Comparison of ENCODE assay signal across 8 cellular contexts in genomic region chr7:10128748-10129147, GRCh38.
DNase-seq lines count a peak whose midpoint lies in the region; ATAC-seq, FAIRE-seq and TF ChIP-seq lines count a peak whose summit lies in the region.

No MANE protein-coding gene starts in this region.

- H3K27ac ChIP-seq in GM12878 (ENCODE audit: control insufficient read depth, insufficient read depth) (no peak overlapping the region), right lobe of liver (no peak overlapping the region)
- no peak overlapping the region for H3K27ac ChIP-seq in effector memory CD4-positive, alpha-beta T cell (ENCODE audit: insufficient read depth, low read length, poor library complexity, severe bottlenecking)

- no peak overlapping the region for H2AFZ ChIP-seq in GM12878 (ENCODE audit: control insufficient read depth, low read depth, low read length)

- no peaks in the 10 kb centered on the region for H3K9me3 ChIP-seq in GM12878 (replicated peaks; ENCODE audit: control insufficient read depth, insufficient read depth, low read length)
- no peaks in the 10 kb centered on the region for H3K9me3 ChIP-seq in right lobe of liver
- no peaks in the 10 kb centered on the region for H3K9me3 ChIP-seq in effector memory CD4-positive, alpha-beta T cell (ENCODE audit: control insufficient read depth, low read length)

- ATAC-seq in GM12878: no peak
- ATAC-seq in right lobe of liver: peak; percentile 39 to 62 (median 60)
- ATAC-seq in GM21737 (IDR thresholded peaks at IDR 0.05; ENCODE audit: unreplicated experiment): no peak
- no peak for ATAC-seq in GM18867 (IDR thresholded peaks at IDR 0.05; ENCODE audit: unreplicated experiment)
- no peak for ATAC-seq in effector memory CD8-positive, alpha-beta T cell (replicated peaks)

- H3K4me1 ChIP-seq in GM12878 (ENCODE audit: control insufficient read depth, insufficient read depth, low read length): no peaks in the 10 kb centered on the region
- no peaks in the 10 kb centered on the region for H3K4me1 ChIP-seq in right lobe of liver
- H3K4me1 ChIP-seq in effector memory CD4-positive, alpha-beta T cell (ENCODE audit: control insufficient read depth, insufficient read depth, low read length, poor library complexity, severe bottlenecking): no peaks in the 10 kb centered on the region

- 0% methylated on average over 1 of the region's 1 CpG for WGBS in GM12878 (ENCODE audit: insufficient coverage, insufficient replicate concordance, low lambda C conversion rate, missing lambda C conversion rate)
- WGBS in right lobe of liver (ENCODE audit: insufficient coverage, low coverage, low lambda C conversion rate, missing lambda C conversion rate): 19% methylated on average over 1 of the region's 1 CpG

- CTCF ChIA-PET in GM12878 (lab: Yijun Ruan, JAX): no interaction called here

- H3K36me3 Mint-ChIP-seq in effector memory CD8-positive, alpha-beta T cell (ENCODE audit: insufficient read depth): no peaks in the 10 kb centered on the region

- H3K36me3 ChIP-seq in GM12878 (ENCODE audit: control insufficient read depth in 2 of 2, insufficient read depth in 2 of 2, low read length in 1 of 2) (no peaks in the 10 kb centered on the region), right lobe of liver (no peaks in the 10 kb centered on the region)
- no peaks in the 10 kb centered on the region for H3K36me3 ChIP-seq in effector memory CD4-positive, alpha-beta T cell (ENCODE audit: control insufficient read depth, insufficient read depth, low read length)

- TF ChIP-seq CTCF in LNCaP clone FGC (IDR thresholded peaks at IDR 0.05; ENCODE audit: control insufficient read depth, extremely low read depth, insufficient read depth) (peak; percentile 47), GM12878 (IDR thresholded peaks at IDR 0.05 in 2 of 3, conservative IDR thresholded peaks at IDR 0.05 in 1 of 3; ENCODE audit: control insufficient read depth in 2 of 3, extremely low read depth in 1 of 3, insufficient read depth in 1 of 3, low read depth in 3 of 3, low read length in 3 of 3) (no peak; a peak in 1 of 6 replicates), right lobe of liver (IDR thresholded peaks at IDR 0.05) (peak; percentile 41 to 63 (median 48))

- no peak overlapping the region for H3K9ac ChIP-seq in GM12878 (ENCODE audit: control insufficient read depth, insufficient read depth, low read length)

- peaks cover 1 to 4% of the 10 kb centered on the region in 2 donors for H3K9me3 Mint-ChIP-seq in effector memory CD8-positive, alpha-beta T cell

- SMC1A ChIA-PET in GM12878 (lab: Charles Lee; ENCODE audit: uncharacterized antibody, unreplicated experiment): no interaction called here

- in situ Hi-C loops in GM12878 (cut with MboI): no loop called here

- H3K27ac Mint-ChIP-seq in effector memory CD8-positive, alpha-beta T cell: no peak overlapping the region

- H3K4me2 ChIP-seq in GM12878 (ENCODE audit: control insufficient read depth, insufficient read depth): no peak overlapping the region

- H3K27me3 Mint-ChIP-seq in effector memory CD8-positive, alpha-beta T cell: no peaks in the 10 kb centered on the region

- DNase-seq in DMS 273 (lab: John Stamatoyannopoulos, UW; ENCODE audit: unreplicated experiment): peak; percentile 46
- no peak for DNase-seq in LNCaP clone FGC (ENCODE audit: low read depth)
- DNase-seq in GM12878 (ENCODE audit: low read depth, low spot score): no peak
- DNase-seq in right lobe of liver: no peak
- no peak for DNase-seq in effector memory CD8-positive, alpha-beta T cell
- no peak for DNase-seq in effector memory CD4-positive, alpha-beta T cell

- 0 out of 2 replicates have a peak, but pooled peaks have one; percentile 13 for TF ChIP-seq RAD21 in GM12878 (IDR thresholded peaks at IDR 0.05; ENCODE audit: insufficient read depth, low read depth, low read length)

- TF ChIP-seq POLR2A in GM12878 (IDR thresholded peaks at IDR 0.05; ENCODE audit: low read depth, low read length) (no peak), right lobe of liver (IDR thresholded peaks at IDR 0.05) (no peak)

- no peak overlapping the region for H3K4me3 Mint-ChIP-seq in effector memory CD8-positive, alpha-beta T cell

- H3K27me3 ChIP-seq in GM12878 (replicated peaks in 1 of 2; ENCODE audit: control insufficient read depth in 2 of 2, insufficient read depth in 2 of 2, low read length in 1 of 2) (no peaks in the 10 kb centered on the region), right lobe of liver (no peaks in the 10 kb centered on the region)
- no peaks in the 10 kb centered on the region for H3K27me3 ChIP-seq in effector memory CD4-positive, alpha-beta T cell (replicated peaks; ENCODE audit: control insufficient read depth, insufficient read depth, low read length, poor library complexity, severe bottlenecking)

- no peaks in the 10 kb centered on the region for H4K20me1 ChIP-seq in GM12878 (ENCODE audit: control insufficient read depth, insufficient read depth)

- BruUV-seq in GM12878 (replicated peaks; lab: Mats Ljungman, UMichigan): no TSS peak

- RAD21 ChIA-PET in GM12878 (lab: Charles Lee; ENCODE audit: unreplicated experiment): no interaction called here

- H3K4me1 Mint-ChIP-seq in effector memory CD8-positive, alpha-beta T cell (ENCODE audit: low read depth in 2 of 2): no peaks in the 10 kb centered on the region

- H3K4me3 ChIP-seq in LNCaP clone FGC (ENCODE audit: low read depth, low read length): no peak overlapping the region
- H3K4me3 ChIP-seq in GM12878: no peak overlapping the region
- no peak overlapping the region for H3K4me3 ChIP-seq in right lobe of liver
- H3K4me3 ChIP-seq in effector memory CD4-positive, alpha-beta T cell (ENCODE audit: insufficient read depth, low read depth, low read length, poor library complexity, severe bottlenecking): no peak overlapping the region

- no peak for TF ChIP-seq EP300 in GM12878 (IDR thresholded peaks at IDR 0.05; ENCODE audit: borderline replicate concordance in 1 of 2, control insufficient read depth in 1 of 2, low read depth in 2 of 2, low read length in 2 of 2)

- POLR2A ChIA-PET in GM12878 (lab: Charles Lee): no interaction called here

- intact Hi-C loops in GM12878 (cut with micrococcal nuclease; ENCODE audit: unreplicated experiment) (no loop called here), right lobe of liver (cut with DNase I) (no loop called here)

- H3K79me2 ChIP-seq in GM12878 (ENCODE audit: control insufficient read depth, insufficient read depth, low read length): no peaks in the 10 kb centered on the region

- no peak for FAIRE-seq in GM12878 (lab: Jason Lieb, UNC)

TF ChIP-seq in GM12878, 131 proteins besides CTCF, POLR2A, EP300 and RAD21:
- no peak for TF ChIP-seq CEBPB (IDR thresholded peaks at IDR 0.05; ENCODE audit: borderline replicate concordance in 1 of 2, low read depth in 2 of 2, low read length in 2 of 2)
- no peak for TF ChIP-seq RCOR1 (conservative IDR thresholded peaks at IDR 0.05; ENCODE audit: low read depth, low read length)
- no peak for TF ChIP-seq MLLT1 (IDR thresholded peaks at IDR 0.05)
- no peak for TF ChIP-seq USF2 (IDR thresholded peaks at IDR 0.05; ENCODE audit: borderline replicate concordance, low read depth, low read length)
- TF ChIP-seq, protein P1, sequence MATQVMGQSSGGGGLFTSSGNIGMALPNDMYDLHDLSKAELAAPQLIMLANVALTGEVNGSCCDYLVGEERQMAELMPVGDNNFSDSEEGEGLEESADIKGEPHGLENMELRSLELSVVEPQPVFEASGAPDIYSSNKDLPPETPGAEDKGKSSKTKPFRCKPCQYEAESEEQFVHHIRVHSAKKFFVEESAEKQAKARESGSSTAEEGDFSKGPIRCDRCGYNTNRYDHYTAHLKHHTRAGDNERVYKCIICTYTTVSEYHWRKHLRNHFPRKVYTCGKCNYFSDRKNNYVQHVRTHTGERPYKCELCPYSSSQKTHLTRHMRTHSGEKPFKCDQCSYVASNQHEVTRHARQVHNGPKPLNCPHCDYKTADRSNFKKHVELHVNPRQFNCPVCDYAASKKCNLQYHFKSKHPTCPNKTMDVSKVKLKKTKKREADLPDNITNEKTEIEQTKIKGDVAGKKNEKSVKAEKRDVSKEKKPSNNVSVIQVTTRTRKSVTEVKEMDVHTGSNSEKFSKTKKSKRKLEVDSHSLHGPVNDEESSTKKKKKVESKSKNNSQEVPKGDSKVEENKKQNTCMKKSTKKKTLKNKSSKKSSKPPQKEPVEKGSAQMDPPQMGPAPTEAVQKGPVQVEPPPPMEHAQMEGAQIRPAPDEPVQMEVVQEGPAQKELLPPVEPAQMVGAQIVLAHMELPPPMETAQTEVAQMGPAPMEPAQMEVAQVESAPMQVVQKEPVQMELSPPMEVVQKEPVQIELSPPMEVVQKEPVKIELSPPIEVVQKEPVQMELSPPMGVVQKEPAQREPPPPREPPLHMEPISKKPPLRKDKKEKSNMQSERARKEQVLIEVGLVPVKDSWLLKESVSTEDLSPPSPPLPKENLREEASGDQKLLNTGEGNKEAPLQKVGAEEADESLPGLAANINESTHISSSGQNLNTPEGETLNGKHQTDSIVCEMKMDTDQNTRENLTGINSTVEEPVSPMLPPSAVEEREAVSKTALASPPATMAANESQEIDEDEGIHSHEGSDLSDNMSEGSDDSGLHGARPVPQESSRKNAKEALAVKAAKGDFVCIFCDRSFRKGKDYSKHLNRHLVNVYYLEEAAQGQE (IDR thresholded peaks at IDR 0.05; ENCODE audit: low read depth, low read length): no peak
- TF ChIP-seq BACH1 (IDR thresholded peaks at IDR 0.05; ENCODE audit: borderline replicate concordance): no peak

Comparison
In these comparisons a context has a peak if more than half of its experiments do, and no peak if none do; other contexts are left out.
1. CTCF ChIP-seq: peak in LNCaP clone FGC (single experiment) and right lobe of liver (4 of 4); none in GM12878 (0 of 3).
2. ATAC-seq: peak in right lobe of liver (4 of 4); none in GM12878 (single experiment), GM21737 (single experiment), GM18867 (single experiment) and effector memory CD8-positive, alpha-beta T cell (single experiment).